17 cellular contexts compared by ENCODE assay signal in the genomic region with DNA sequence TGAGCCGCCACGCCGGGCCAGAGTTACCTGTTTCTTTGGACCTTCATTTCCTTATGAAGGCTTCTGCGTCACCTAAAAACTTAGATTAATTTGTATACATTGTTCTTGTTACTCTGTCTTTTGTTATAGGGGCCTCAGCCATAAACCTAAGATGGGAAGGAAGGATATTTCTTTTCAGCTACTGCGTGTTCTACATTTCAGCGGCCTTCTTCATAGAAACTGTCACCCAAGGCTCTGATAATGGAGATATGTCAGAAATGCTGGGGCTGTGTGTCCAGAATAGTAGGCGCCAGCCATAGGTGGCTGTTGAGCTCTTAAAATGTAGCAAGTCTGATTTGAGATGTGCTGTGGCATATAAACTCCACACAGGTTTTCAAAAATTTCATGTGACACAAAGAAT. TPM values are rescaled to one million over a fixed set of nuclear protein-coding genes. Genes with fewer than 3 reads are reported as not detected.
A peak's percentile ranks its signal among the peaks of the same experiment; 100 is the strongest.
DNase-seq lines count a peak whose midpoint lies in the region; ATAC-seq and TF ChIP-seq lines count a peak whose summit lies in the region.
"Had no signal": no experiment of that assay in that cellular context is flagged by ENCODE, and none has a peak within 500 bp of the region (broad histone marks: within the 10 kb centered on the region; RNA-seq: fewer than 3 reads in every experiment).

No MANE protein-coding gene starts in this region.

- H3K79me1 ChIP-seq in mesendoderm (ENCODE audit: low read length) = peaks cover 9% of the 10 kb centered on the region

- H2BK120ac ChIP-seq in mesendoderm (ENCODE audit: low read depth, low read length) = no peak overlapping the region

- no peak overlapping the region for H2BK15ac ChIP-seq in mesendoderm (replicated peaks; ENCODE audit: low read depth)

- no CpG with 5 or more reads among the region's 7 CpGs for WGBS in mesendoderm (ENCODE audit: extremely low coverage, insufficient coverage, low lambda C conversion rate)

- H2BK5ac ChIP-seq in mesendoderm (ENCODE audit: low read length) = peak overlapping the region; percentile 52

- no peaks in the 10 kb centered on the region for H3K9me3 Mint-ChIP-seq in WTC11
- H3K9me3 Mint-ChIP-seq: CD8-positive, alpha-beta T cell; H9 had no signal

- in situ Hi-C loops in KBM-7 (cut with MboI; ENCODE audit: low pct_unique_long_range_greater_than_20kb, low sequenced_read_pairs) = no loop called here

- no peak overlapping the region for H2AFZ ChIP-seq in PC-9

- H3K9me3 ChIP-seq in PC-9 (ENCODE audit: insufficient read depth, low read depth) (no peaks in the 10 kb centered on the region), stomach smooth muscle (ENCODE audit: control insufficient read depth in 2 of 2, low read length in 2 of 2) (no peaks in the 10 kb centered on the region)
- H3K9me3 ChIP-seq: SJCRH30 had no signal

- H3K4ac ChIP-seq in mesendoderm (ENCODE audit: low read depth, low read length) = peak overlapping the region; percentile 50

- TF ChIP-seq CTCF in PC-9 (conservative IDR thresholded peaks at IDR 0.05) (no peak), WTC11 (IDR thresholded peaks at IDR 0.05) (no peak)

- H3K27me3 ChIP-seq in PC-9 (ENCODE audit: insufficient read depth, low read depth) = no peaks in the 10 kb centered on the region
- H3K27me3 ChIP-seq in mesendoderm (ENCODE audit: insufficient read depth, low read length, poor library complexity) = no peaks in the 10 kb centered on the region
- H3K27me3 ChIP-seq in stomach smooth muscle (ENCODE audit: control insufficient read depth in 1 of 2, insufficient read depth in 2 of 2, low read length in 2 of 2) = no peaks in the 10 kb centered on the region
- H3K27me3 ChIP-seq: SJCRH30 had no signal

- H3K4me1 ChIP-seq in PC-9 (replicated peaks; ENCODE audit: insufficient read depth) = peaks cover 69% of the 10 kb centered on the region
- peaks cover 45% of the 10 kb centered on the region for H3K4me1 ChIP-seq in mesendoderm (ENCODE audit: control insufficient read depth, low read depth, low read length)
- H3K4me1 ChIP-seq in stomach smooth muscle (ENCODE audit: control insufficient read depth, insufficient read depth, low read length) = peaks cover 63% of the 10 kb centered on the region
- H3K4me1 ChIP-seq: SJCRH30 had no signal

- no peak overlapping the region for H3K4me3 Mint-ChIP-seq in WTC11
- H3K4me3 Mint-ChIP-seq: CD8-positive, alpha-beta T cell had no signal

- POLR2A ChIA-PET in PC-9 (lab: Charles Lee; ENCODE audit: unreplicated experiment) = no interaction called here
- POLR2A ChIA-PET in WTC11 (lab: Charles Lee) = no interaction called here

- H4K20me1 ChIP-seq in PC-9 (ENCODE audit: insufficient read depth) = no peaks in the 10 kb centered on the region; the same call in 1 of the 2 replicates

- peaks cover 54% of the 10 kb centered on the region for H3F3A ChIP-seq in PC-9 (ENCODE audit: insufficient read depth, low read depth)

- H3K36me3 Mint-ChIP-seq in WTC11 = peaks cover 4% of the 10 kb centered on the region; the same call in 1 of the 2 replicates

- no peaks in the 10 kb centered on the region for H3K27me3 Mint-ChIP-seq in WTC11 (ENCODE audit: low read depth)

- H3K23ac ChIP-seq in mesendoderm (ENCODE audit: low read length) = no peak overlapping the region

- DNase-seq in PC-9 = no peak
- no peak for DNase-seq in WTC11 (ENCODE audit: low spot score)
- DNase-seq in mesendoderm = no peak
- DNase-seq in KBM-7 = no peak
- no peak for DNase-seq in NCI-H774 (lab: John Stamatoyannopoulos, UW)
- DNase-seq: CD8-positive, alpha-beta T cell; GF-D8; H9; Karpas-422; NCI-H1417; NCI-H1930; NCI-H2171 treated with DMSO at 0.1 percent for 48 hours; NCI-H510A treated with DMSO at 0.1 percent for 48 hours; SJCRH30 had no signal

- H3K27ac Mint-ChIP-seq in WTC11 = peak overlapping the region; percentile 74
- H3K27ac Mint-ChIP-seq: CD8-positive, alpha-beta T cell had no signal

- peak overlapping the region; percentile 71 for H2AK5ac ChIP-seq in mesendoderm (ENCODE audit: low read length)

- H3K27ac ChIP-seq in PC-9 (peak overlapping the region; percentile 96), mesendoderm (ENCODE audit: low read depth, low read length) (no peak overlapping the region), stomach smooth muscle (ENCODE audit: low read length) (peak overlapping the region; percentile 95)
- H3K27ac ChIP-seq: SJCRH30 had no signal

- H3K18ac ChIP-seq in mesendoderm (ENCODE audit: low read length) = peak overlapping the region; percentile 41

- no peak overlapping the region for H4K8ac ChIP-seq in mesendoderm (ENCODE audit: low read depth, low read length)

- H3K4me3 ChIP-seq in PC-9 = no peak overlapping the region
- no peak overlapping the region for H3K4me3 ChIP-seq in mesendoderm (ENCODE audit: low read length)
- H3K4me3 ChIP-seq in stomach smooth muscle (ENCODE audit: low read length in 2 of 2) = no peak overlapping the region
- H3K4me3 ChIP-seq: SJCRH30 had no signal

- BruUV-seq in PC-9 (replicated peaks; lab: Mats Ljungman, UMichigan) = no TSS peak

- H3K36me3 ChIP-seq in PC-9 (ENCODE audit: low read depth) (peaks cover 17% of the 10 kb centered on the region; the same call in 1 of the 2 replicates), mesendoderm (ENCODE audit: control insufficient read depth, insufficient read depth, low read length) (no peaks in the 10 kb centered on the region), stomach smooth muscle (ENCODE audit: control insufficient read depth in 2 of 2, insufficient read depth in 2 of 2, low read length in 2 of 2) (peaks cover 0 to 2% of the 10 kb centered on the region in 2 donors)
- H3K36me3 ChIP-seq: SJCRH30 had no signal

- H3K56ac ChIP-seq in mesendoderm (ENCODE audit: low read length) = peak overlapping the region; percentile 72

- intact Hi-C loops in PC-9 (cut with micrococcal nuclease; ENCODE audit: unreplicated experiment) = no loop called here

- H3K9ac ChIP-seq in mesendoderm (ENCODE audit: low read length) (peak overlapping the region; percentile 10), stomach smooth muscle (ENCODE audit: low read length in 2 of 2) (no peak overlapping the region)

- H3K9me2 ChIP-seq in PC-9 (ENCODE audit: insufficient read depth) = no peaks in the 10 kb centered on the region

- H4K5ac ChIP-seq in mesendoderm (ENCODE audit: low read length) = no peak overlapping the region

- H3K4me2 ChIP-seq in PC-9 = peak overlapping the region; percentile 84
- no peak overlapping the region for H3K4me2 ChIP-seq in mesendoderm (ENCODE audit: low read length)

- H3K4me1 Mint-ChIP-seq in WTC11 = peaks cover 99% of the 10 kb centered on the region

- peaks cover 95% of the 10 kb centered on the region for H3K79me2 ChIP-seq in PC-9 (ENCODE audit: low read depth)
- peaks cover 82% of the 10 kb centered on the region for H3K79me2 ChIP-seq in mesendoderm (ENCODE audit: control insufficient read depth, insufficient read depth, low read length)

- CTCF ChIA-PET in PC-9 (lab: Charles Lee) = no interaction called here
- CTCF ChIA-PET in WTC11 (lab: Charles Lee) = interaction anchor here (3.5 kb wide), 1 partner anchor 18 kb away, joined by 9 read pairs; no protein-coding TSS in a partner anchor

- no peak for ATAC-seq in WTC11
- no peak for ATAC-seq in GM21619 (IDR thresholded peaks at IDR 0.05; ENCODE audit: unreplicated experiment)
- ATAC-seq in HG02840 (IDR thresholded peaks at IDR 0.05; ENCODE audit: low FRiP score, unreplicated experiment) = no peak
- ATAC-seq: CD8-positive, alpha-beta T cell had no signal

TF ChIP-seq in WTC11, 78 proteins besides CTCF, POLR2A, EP300 and RAD21:
- TF ChIP-seq OVOL2 (CRISPR knock-in tag; IDR thresholded peaks at IDR 0.05; ENCODE audit: borderline replicate concordance) (no peak), ZNF232 (CRISPR knock-in tag; IDR thresholded peaks at IDR 0.05) (no peak), JUN (CRISPR knock-in tag; IDR thresholded peaks at IDR 0.05) (no peak), ZNF138 (CRISPR knock-in tag; conservative IDR thresholded peaks at IDR 0.05) (no peak), HMGA2 (CRISPR knock-in tag; IDR thresholded peaks at IDR 0.05) (no peak), PRRX2 (CRISPR knock-in tag; IDR thresholded peaks at IDR 0.05) (no peak), ELF4 (CRISPR knock-in tag; IDR thresholded peaks at IDR 0.05; ENCODE audit: low read depth) (no peak)
- TF ChIP-seq, protein P1, sequence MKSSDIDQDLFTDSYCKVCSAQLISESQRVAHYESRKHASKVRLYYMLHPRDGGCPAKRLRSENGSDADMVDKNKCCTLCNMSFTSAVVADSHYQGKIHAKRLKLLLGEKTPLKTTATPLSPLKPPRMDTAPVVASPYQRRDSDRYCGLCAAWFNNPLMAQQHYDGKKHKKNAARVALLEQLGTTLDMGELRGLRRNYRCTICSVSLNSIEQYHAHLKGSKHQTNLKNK (CRISPR knock-in tag; IDR thresholded peaks at IDR 0.05) = no peak
- TF ChIP-seq, protein P2, sequence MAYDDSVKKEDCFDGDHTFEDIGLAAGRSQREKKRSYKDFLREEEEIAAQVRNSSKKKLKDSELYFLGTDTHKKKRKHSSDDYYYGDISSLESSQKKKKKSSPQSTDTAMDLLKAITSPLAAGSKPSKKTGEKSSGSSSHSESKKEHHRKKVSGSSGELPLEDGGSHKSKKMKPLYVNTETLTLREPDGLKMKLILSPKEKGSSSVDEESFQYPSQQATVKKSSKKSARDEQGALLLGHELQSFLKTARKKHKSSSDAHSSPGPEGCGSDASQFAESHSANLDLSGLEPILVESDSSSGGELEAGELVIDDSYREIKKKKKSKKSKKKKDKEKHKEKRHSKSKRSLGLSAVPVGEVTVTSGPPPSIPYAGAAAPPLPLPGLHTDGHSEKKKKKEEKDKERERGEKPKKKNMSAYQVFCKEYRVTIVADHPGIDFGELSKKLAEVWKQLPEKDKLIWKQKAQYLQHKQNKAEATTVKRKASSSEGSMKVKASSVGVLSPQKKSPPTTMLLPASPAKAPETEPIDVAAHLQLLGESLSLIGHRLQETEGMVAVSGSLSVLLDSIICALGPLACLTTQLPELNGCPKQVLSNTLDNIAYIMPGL (CRISPR knock-in tag; IDR thresholded peaks at IDR 0.05) = no peak
- TF ChIP-seq, protein P3, sequence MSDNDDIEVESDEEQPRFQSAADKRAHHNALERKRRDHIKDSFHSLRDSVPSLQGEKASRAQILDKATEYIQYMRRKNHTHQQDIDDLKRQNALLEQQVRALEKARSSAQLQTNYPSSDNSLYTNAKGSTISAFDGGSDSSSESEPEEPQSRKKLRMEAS (CRISPR knock-in tag; IDR thresholded peaks at IDR 0.05) = no peak

RNA-seq across cellular contexts. Expression of a gene that starts 52.9 kb away (rescaled TPM):
- 128 and 140 TPM in 2 replicates for total RNA-seq in PC-9 (2021)
- 218 to 220 TPM (median 219 TPM) in 3 replicates for total RNA-seq in WTC11 (2021)
- 114 TPM for polyA plus RNA-seq in mesendoderm (2013, experiment 1 of 2)
- 114 TPM for polyA plus RNA-seq in mesendoderm (2013, experiment 2 of 2)
